Comparison of ENCODE assay signal across 1 cellular context in the genomic region with DNA sequence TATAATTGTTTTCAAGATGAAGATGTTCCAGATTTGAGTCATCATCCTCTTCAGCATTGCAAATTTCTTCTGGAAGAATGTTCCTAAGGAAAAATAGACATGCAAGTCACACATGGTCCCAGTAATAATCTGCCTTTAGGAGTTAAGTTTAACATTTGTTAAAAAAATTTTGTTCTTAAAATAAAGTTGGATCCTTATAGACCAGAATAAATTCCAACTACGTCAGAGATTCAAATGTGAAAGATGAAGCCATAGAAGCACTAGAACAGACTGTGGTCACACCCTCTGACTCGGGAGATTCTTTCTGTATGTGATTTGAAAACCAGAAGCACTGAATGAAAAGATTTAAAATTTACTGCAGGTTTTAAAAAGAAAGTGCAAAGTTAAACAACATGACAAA.
TF ChIP-seq lines count a peak whose summit lies in the region.

No MANE protein-coding gene starts in this region.

TF ChIP-seq in GM23338, 12 proteins besides CTCF, POLR2A, EP300 and RAD21 (continued from another document):
- TF ChIP-seq ZNF331 (CRISPR knock-in tag; IDR thresholded peaks at IDR 0.05; ENCODE audit: low read depth) (no peak), POLR2AphosphoS5 (IDR thresholded peaks at IDR 0.05; ENCODE audit: low read depth) (no peak), CREB1 (CRISPR knock-in tag; IDR thresholded peaks at IDR 0.05; ENCODE audit: low read depth) (no peak), ZNF114 (CRISPR knock-in tag; IDR thresholded peaks at IDR 0.05) (no peak)
- TF ChIP-seq, protein P1, sequence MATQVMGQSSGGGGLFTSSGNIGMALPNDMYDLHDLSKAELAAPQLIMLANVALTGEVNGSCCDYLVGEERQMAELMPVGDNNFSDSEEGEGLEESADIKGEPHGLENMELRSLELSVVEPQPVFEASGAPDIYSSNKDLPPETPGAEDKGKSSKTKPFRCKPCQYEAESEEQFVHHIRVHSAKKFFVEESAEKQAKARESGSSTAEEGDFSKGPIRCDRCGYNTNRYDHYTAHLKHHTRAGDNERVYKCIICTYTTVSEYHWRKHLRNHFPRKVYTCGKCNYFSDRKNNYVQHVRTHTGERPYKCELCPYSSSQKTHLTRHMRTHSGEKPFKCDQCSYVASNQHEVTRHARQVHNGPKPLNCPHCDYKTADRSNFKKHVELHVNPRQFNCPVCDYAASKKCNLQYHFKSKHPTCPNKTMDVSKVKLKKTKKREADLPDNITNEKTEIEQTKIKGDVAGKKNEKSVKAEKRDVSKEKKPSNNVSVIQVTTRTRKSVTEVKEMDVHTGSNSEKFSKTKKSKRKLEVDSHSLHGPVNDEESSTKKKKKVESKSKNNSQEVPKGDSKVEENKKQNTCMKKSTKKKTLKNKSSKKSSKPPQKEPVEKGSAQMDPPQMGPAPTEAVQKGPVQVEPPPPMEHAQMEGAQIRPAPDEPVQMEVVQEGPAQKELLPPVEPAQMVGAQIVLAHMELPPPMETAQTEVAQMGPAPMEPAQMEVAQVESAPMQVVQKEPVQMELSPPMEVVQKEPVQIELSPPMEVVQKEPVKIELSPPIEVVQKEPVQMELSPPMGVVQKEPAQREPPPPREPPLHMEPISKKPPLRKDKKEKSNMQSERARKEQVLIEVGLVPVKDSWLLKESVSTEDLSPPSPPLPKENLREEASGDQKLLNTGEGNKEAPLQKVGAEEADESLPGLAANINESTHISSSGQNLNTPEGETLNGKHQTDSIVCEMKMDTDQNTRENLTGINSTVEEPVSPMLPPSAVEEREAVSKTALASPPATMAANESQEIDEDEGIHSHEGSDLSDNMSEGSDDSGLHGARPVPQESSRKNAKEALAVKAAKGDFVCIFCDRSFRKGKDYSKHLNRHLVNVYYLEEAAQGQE (IDR thresholded peaks at IDR 0.05; ENCODE audit: unreplicated experiment) = no peak
- TF ChIP-seq, protein P2, sequence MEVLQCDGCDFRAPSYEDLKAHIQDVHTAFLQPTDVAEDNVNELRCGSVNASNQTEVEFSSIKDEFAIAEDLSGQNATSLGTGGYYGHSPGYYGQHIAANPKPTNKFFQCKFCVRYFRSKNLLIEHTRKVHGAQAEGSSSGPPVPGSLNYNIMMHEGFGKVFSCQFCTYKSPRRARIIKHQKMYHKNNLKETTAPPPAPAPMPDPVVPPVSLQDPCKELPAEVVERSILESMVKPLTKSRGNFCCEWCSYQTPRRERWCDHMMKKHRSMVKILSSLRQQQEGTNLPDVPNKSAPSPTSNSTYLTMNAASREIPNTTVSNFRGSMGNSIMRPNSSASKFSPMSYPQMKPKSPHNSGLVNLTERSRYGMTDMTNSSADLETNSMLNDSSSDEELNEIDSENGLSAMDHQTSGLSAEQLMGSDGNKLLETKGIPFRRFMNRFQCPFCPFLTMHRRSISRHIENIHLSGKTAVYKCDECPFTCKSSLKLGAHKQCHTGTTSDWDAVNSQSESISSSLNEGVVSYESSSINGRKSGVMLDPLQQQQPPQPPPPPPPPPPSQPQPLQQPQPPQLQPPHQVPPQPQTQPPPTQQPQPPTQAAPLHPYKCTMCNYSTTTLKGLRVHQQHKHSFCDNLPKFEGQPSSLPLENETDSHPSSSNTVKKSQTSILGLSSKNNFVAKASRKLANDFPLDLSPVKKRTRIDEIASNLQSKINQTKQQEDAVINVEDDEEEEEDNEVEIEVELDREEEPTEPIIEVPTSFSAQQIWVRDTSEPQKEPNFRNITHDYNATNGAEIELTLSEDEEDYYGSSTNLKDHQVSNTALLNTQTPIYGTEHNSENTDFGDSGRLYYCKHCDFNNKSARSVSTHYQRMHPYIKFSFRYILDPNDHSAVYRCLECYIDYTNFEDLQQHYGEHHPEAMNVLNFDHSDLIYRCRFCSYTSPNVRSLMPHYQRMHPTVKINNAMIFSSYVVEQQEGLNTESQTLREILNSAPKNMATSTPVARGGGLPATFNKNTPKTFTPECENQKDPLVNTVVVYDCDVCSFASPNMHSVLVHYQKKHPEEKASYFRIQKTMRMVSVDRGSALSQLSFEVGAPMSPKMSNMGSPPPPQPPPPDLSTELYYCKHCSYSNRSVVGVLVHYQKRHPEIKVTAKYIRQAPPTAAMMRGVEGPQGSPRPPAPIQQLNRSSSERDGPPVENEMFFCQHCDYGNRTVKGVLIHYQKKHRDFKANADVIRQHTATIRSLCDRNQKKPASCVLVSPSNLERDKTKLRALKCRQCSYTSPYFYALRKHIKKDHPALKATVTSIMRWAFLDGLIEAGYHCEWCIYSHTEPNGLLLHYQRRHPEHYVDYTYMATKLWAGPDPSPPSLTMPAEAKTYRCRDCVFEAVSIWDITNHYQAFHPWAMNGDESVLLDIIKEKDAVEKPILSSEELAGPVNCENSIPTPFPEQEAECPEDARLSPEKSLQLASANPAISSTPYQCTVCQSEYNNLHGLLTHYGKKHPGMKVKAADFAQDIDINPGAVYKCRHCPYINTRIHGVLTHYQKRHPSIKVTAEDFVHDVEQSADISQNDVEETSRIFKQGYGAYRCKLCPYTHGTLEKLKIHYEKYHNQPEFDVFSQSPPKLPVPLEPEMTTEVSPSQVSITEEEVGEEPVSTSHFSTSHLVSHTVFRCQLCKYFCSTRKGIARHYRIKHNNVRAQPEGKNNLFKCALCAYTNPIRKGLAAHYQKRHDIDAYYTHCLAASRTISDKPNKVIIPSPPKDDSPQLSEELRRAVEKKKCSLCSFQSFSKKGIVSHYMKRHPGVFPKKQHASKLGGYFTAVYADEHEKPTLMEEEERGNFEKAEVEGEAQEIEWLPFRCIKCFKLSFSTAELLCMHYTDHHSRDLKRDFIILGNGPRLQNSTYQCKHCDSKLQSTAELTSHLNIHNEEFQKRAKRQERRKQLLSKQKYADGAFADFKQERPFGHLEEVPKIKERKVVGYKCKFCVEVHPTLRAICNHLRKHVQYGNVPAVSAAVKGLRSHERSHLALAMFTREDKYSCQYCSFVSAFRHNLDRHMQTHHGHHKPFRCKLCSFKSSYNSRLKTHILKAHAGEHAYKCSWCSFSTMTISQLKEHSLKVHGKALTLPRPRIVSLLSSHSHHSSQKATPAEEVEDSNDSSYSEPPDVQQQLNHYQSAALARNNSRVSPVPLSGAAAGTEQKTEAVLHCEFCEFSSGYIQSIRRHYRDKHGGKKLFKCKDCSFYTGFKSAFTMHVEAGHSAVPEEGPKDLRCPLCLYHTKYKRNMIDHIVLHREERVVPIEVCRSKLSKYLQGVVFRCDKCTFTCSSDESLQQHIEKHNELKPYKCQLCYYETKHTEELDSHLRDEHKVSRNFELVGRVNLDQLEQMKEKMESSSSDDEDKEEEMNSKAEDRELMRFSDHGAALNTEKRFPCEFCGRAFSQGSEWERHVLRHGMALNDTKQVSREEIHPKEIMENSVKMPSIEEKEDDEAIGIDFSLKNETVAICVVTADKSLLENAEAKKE (CRISPR knock-in tag; IDR thresholded peaks at IDR 0.05) = no peak
